ENCODE assay signal across 31 cellular contexts in genomic region chr3:118811333-118811732, GRCh38.
"Had no signal": no experiment of that assay in that cellular context is flagged by ENCODE, and none has a peak within 500 bp of the region (broad histone marks: within the 10 kb centered on the region; RNA-seq: fewer than 3 reads in every experiment).

No MANE protein-coding gene starts in this region.

- H3K9me3 ChIP-seq: esophagus muscularis mucosa, gastroesophageal sphincter had no signal

- H3K27me3 Mint-ChIP-seq: dendritic cell treated with granulocyte-macrophage colony-stimulating factor and Interleukin-4, amounts not matched to agents 40 ng/mL and 50 ng/mL, for 4 days had no signal

- H3K4me3 Mint-ChIP-seq: activated B cell treated with CpG ODN at 0.5 μM for 24 hours; activated CD4-positive, alpha-beta memory T cell treated with anti-CD3 and anti-CD28 coated beads for 36 hours; activated CD8-positive, alpha-beta memory T cell treated with anti-CD3 and anti-CD28 coated beads, Interleukin-2, amount 10 ng/mL, durations not matched to agents 7 days and 5 days; activated CD8-positive, alpha-beta T cell treated with anti-CD3 and anti-CD28 coated beads, Interleukin-2, amount 10 ng/mL, durations not matched to agents 7 days and 5 days; activated naive CD8-positive, alpha-beta T cell; central memory CD8-positive, alpha-beta T cell; dendritic cell treated with granulocyte-macrophage colony-stimulating factor and Interleukin-4, amounts not matched to agents 40 ng/mL and 50 ng/mL, for 4 days; T-helper 2 cell treated with Interferon-gamma antibody and Interleukin-4, amounts not matched to agents 5 μg/mL and 100 μg/mL, for 36 hours had no signal

- H3K4me3 ChIP-seq: coronary artery, dorsolateral prefrontal cortex, esophagus muscularis mucosa, gastroesophageal sphincter, heart right ventricle had no signal

- H3K36me3 ChIP-seq: brain microvascular endothelial cell, esophagus muscularis mucosa, gastroesophageal sphincter, heart right ventricle, WERI-Rb-1 had no signal

- H3K27me3 ChIP-seq: brain microvascular endothelial cell, esophagus muscularis mucosa had no signal

- DNase-seq: activated B cell treated with CpG ODN at 0.5 μM for 24 hours; activated CD8-positive, alpha-beta memory T cell treated with anti-CD3 and anti-CD28 coated beads, Interleukin-2, amount 10 ng/mL, durations not matched to agents 7 days and 5 days; activated CD8-positive, alpha-beta memory T cell treated with anti-CD3 and anti-CD28 coated beads, Interleukin-2, amount 50 U/mL, for 4 hours; activated CD8-positive, alpha-beta T cell treated with anti-CD3 and anti-CD28 coated beads, Interleukin-2, amount 10 ng/mL, durations not matched to agents 7 days and 5 days; activated effector memory CD4-positive, alpha-beta T cell treated with Interleukin-2 at 50 U/mL for 16 hours; activated gamma-delta T cell treated with Interleukin-2 at 50 U/mL for 16 hours; activated naive CD4-positive, alpha-beta T cell treated with anti-CD3 and anti-CD28 coated beads, Interleukin-2, amount 50 U/mL, for 16 hours; activated naive CD4-positive, alpha-beta T cell treated with Interleukin-2 at 50 U/mL for 16 hours; activated T-cell treated with anti-CD3 and anti-CD28 coated beads, Interleukin-2, amount 50 U/mL, for 1 hour; activated T-cell treated with anti-CD3 and anti-CD28 coated beads, Interleukin-2, amount 50 U/mL, for 48 hours; amniotic stem cell; anterior cingulate cortex; brain microvascular endothelial cell; dorsolateral prefrontal cortex; effector memory CD4-positive, alpha-beta T cell; erythroblast; foreskin melanocyte; heart right ventricle; T-helper 1 cell; T-helper 17 cell; T1000; WERI-Rb-1 had no signal

- H3K27ac Mint-ChIP-seq: activated B cell treated with CpG ODN at 0.5 μM for 24 hours; activated CD4-positive, alpha-beta memory T cell treated with anti-CD3 and anti-CD28 coated beads for 36 hours; activated CD8-positive, alpha-beta memory T cell treated with anti-CD3 and anti-CD28 coated beads, Interleukin-2, amount 10 ng/mL, durations not matched to agents 7 days and 5 days; activated CD8-positive, alpha-beta T cell treated with anti-CD3 and anti-CD28 coated beads, Interleukin-2, amount 10 ng/mL, durations not matched to agents 7 days and 5 days; activated naive CD8-positive, alpha-beta T cell; dendritic cell treated with granulocyte-macrophage colony-stimulating factor and Interleukin-4, amounts not matched to agents 40 ng/mL and 50 ng/mL, for 4 days; T-helper 17 cell; T-helper 2 cell treated with Interferon-gamma antibody and Interleukin-4, amounts not matched to agents 5 μg/mL and 100 μg/mL, for 36 hours had no signal

- H3K9me3 Mint-ChIP-seq: activated CD4-positive, alpha-beta memory T cell treated with anti-CD3 and anti-CD28 coated beads for 36 hours; central memory CD8-positive, alpha-beta T cell; dendritic cell treated with granulocyte-macrophage colony-stimulating factor and Interleukin-4, amounts not matched to agents 40 ng/mL and 50 ng/mL, for 4 days; T-helper 2 cell treated with Interferon-gamma antibody and Interleukin-4, amounts not matched to agents 5 μg/mL and 100 μg/mL, for 36 hours had no signal

- H3K36me3 Mint-ChIP-seq: activated CD4-positive, alpha-beta memory T cell treated with anti-CD3 and anti-CD28 coated beads for 36 hours; activated CD8-positive, alpha-beta memory T cell treated with anti-CD3 and anti-CD28 coated beads, Interleukin-2, amount 10 ng/mL, durations not matched to agents 7 days and 5 days; activated naive CD8-positive, alpha-beta T cell had no signal

- H3K27ac ChIP-seq: brain microvascular endothelial cell, coronary artery, dorsolateral prefrontal cortex, esophagus muscularis mucosa, gastroesophageal sphincter, heart right ventricle, WERI-Rb-1 had no signal

- H3K4me1 ChIP-seq: esophagus muscularis mucosa, gastroesophageal sphincter, heart right ventricle had no signal

- ATAC-seq: activated CD4-positive, CD25-positive, alpha-beta regulatory T cell treated with anti-CD3 and anti-CD28 coated beads, Interleukin-2, amount 50 U/mL, for 24 hours; activated CD8-positive, alpha-beta memory T cell treated with anti-CD3 and anti-CD28 coated beads, Interleukin-2, amount 10 ng/mL, durations not matched to agents 7 days and 5 days; activated CD8-positive, alpha-beta T cell treated with anti-CD3 and anti-CD28 coated beads, Interleukin-2, amount 10 ng/mL, durations not matched to agents 7 days and 5 days; gastroesophageal sphincter; heart right ventricle had no signal

- H3K4me1 Mint-ChIP-seq: activated CD8-positive, alpha-beta memory T cell treated with anti-CD3 and anti-CD28 coated beads, Interleukin-2, amount 10 ng/mL, durations not matched to agents 7 days and 5 days; central memory CD8-positive, alpha-beta T cell had no signal
